ENCODE assay signal across 8 cellular contexts in the genomic region with DNA sequence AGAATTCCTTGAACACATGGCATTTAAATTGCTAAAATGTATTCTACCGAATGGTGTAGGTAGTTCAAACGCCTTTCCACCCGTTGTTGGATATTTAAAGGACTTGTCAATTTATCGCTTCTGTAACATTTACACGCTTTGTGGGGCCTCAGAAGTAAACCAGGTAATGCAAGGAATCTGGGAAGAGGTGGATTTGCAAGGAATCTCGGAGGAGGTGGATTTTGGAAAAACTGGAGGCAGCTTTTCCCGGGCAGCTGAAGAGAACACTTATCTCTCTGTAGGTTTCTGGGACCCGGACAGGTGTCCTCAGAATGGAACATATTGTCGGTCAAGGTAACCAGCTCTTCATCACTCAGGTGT. TPM values are rescaled to one million over a fixed set of nuclear protein-coding genes. Genes with fewer than 3 reads are reported as not detected.
A peak's percentile ranks its signal among the peaks of the same experiment; 100 is the strongest.
DNase-seq lines count a peak whose midpoint lies in the region; ATAC-seq, FAIRE-seq and TF ChIP-seq lines count a peak whose summit lies in the region.

No MANE protein-coding gene starts in this region.

- no peaks in the 10 kb centered on the region for H3K36me3 ChIP-seq in CD4-positive, CD25-positive, alpha-beta regulatory T cell (ENCODE audit: control insufficient read depth, insufficient read depth, low read length)
- H3K36me3 ChIP-seq in OCI-LY1 (ENCODE audit: insufficient read depth, low read length) (no peaks in the 10 kb centered on the region), H1 (ENCODE audit: control insufficient read depth in 2 of 4, insufficient read depth in 4 of 4, low read length in 3 of 4) (no peaks in the 10 kb centered on the region), osteoblast (ENCODE audit: insufficient read depth, low read length) (no peaks in the 10 kb centered on the region)

- no peaks in the 10 kb centered on the region for H3K9me3 Mint-ChIP-seq in CD4-positive, CD25-positive, alpha-beta regulatory T cell

- H3K27me3 Mint-ChIP-seq in CD4-positive, CD25-positive, alpha-beta regulatory T cell = peaks cover 5% of the 10 kb centered on the region

- TF ChIP-seq RAD21 in H1 (IDR thresholded peaks at IDR 0.05 in 1 of 2, conservative IDR thresholded peaks at IDR 0.05 in 1 of 2; ENCODE audit: low read depth in 2 of 2, low read length in 2 of 2) = no peak

- H2BK20ac ChIP-seq in H1 (ENCODE audit: low read length) = no peak overlapping the region

- POLR2A ChIA-PET in H1 (lab: Charles Lee; ENCODE audit: partially characterized antibody) = interaction anchor here (0.8 kb wide), 1 partner anchor 57 kb away, joined by 3 read pairs; no protein-coding TSS in a partner anchor

- H3K9me2 ChIP-seq in OCI-LY1 (ENCODE audit: low read depth, low read length) = no peaks in the 10 kb centered on the region

- CTCF ChIA-PET in H1 (lab: Charles Lee; ENCODE audit: partially characterized antibody) = interaction anchor here (0.6 kb wide), 1 partner anchor 78 kb away, joined by 3 read pairs; no protein-coding TSS in a partner anchor

- peak overlapping the region; percentile 49 for H4K91ac ChIP-seq in H1 (replicated peaks; ENCODE audit: insufficient read length, low read length)

- no peaks in the 10 kb centered on the region for H4K20me1 ChIP-seq in OCI-LY1 (ENCODE audit: insufficient read depth, low read length)
- H4K20me1 ChIP-seq in H1 (replicated peaks in 1 of 2; ENCODE audit: control insufficient read depth in 1 of 2, insufficient read depth in 2 of 2, low read length in 2 of 2) = peaks cover 0 to 6% of the 10 kb centered on the region in 2 experiments
- H4K20me1 ChIP-seq in osteoblast (ENCODE audit: insufficient read depth, low read length) = peaks cover 32% of the 10 kb centered on the region

- H3K27ac Mint-ChIP-seq in CD4-positive, CD25-positive, alpha-beta regulatory T cell = peak overlapping the region in 2 of 3 donors; percentile 91

- H3F3A ChIP-seq in OCI-LY1 (ENCODE audit: insufficient read depth, low read length) = no peaks in the 10 kb centered on the region; the same call in 1 of the 2 replicates

- no peak overlapping the region for H2BK5ac ChIP-seq in H1 (ENCODE audit: low read depth, low read length)

- no peaks in the 10 kb centered on the region for H3K36me3 Mint-ChIP-seq in CD4-positive, CD25-positive, alpha-beta regulatory T cell

- no peak for TF ChIP-seq EP300 in H1 (IDR thresholded peaks at IDR 0.05; ENCODE audit: borderline replicate concordance in 1 of 2, low read depth in 2 of 2, low read length in 2 of 2)

- H2BK120ac ChIP-seq in H1 (replicated peaks; ENCODE audit: low read depth, low read length) = no peak overlapping the region

- peaks cover 13% of the 10 kb centered on the region for H3K4me1 ChIP-seq in CD4-positive, CD25-positive, alpha-beta regulatory T cell (ENCODE audit: control insufficient read depth, insufficient read depth, low read length, poor library complexity, severe bottlenecking)
- H3K4me1 ChIP-seq in OCI-LY1 (ENCODE audit: insufficient read depth, low read length, severe bottlenecking) (peaks cover 13% of the 10 kb centered on the region), H1 (replicated peaks in 1 of 4; ENCODE audit: control insufficient read depth in 3 of 4, insufficient read depth in 4 of 4, low read length in 3 of 4) (no peaks in the 10 kb centered on the region; a peak in 1 of 7 replicates), osteoblast (ENCODE audit: insufficient read depth, low read length) (peaks cover 21% of the 10 kb centered on the region)

- TF ChIP-seq CTCF in OCI-LY1 (IDR thresholded peaks at IDR 0.05; ENCODE audit: low read length) (no peak), H1 (IDR thresholded peaks at IDR 0.05; ENCODE audit: control extremely low read depth in 1 of 3, insufficient read depth in 1 of 3, low read depth in 1 of 3, low read length in 3 of 3) (no peak), osteoblast (IDR thresholded peaks at IDR 0.05; ENCODE audit: extremely low read depth, low read depth, low read length) (no peak)

- no peak overlapping the region for H3K56ac ChIP-seq in H1 (replicated peaks; ENCODE audit: insufficient read length, low read depth, low read length)

- H4K5ac ChIP-seq in H1 (ENCODE audit: insufficient read length, low read depth, low read length) = no peak overlapping the region

- H2AFZ ChIP-seq in OCI-LY1 (ENCODE audit: low read length) = no peak overlapping the region
- H2AFZ ChIP-seq in H1 (ENCODE audit: low read length) = no peak overlapping the region; the same call in 1 of the 2 replicates
- H2AFZ ChIP-seq in osteoblast (ENCODE audit: low read length) = peak overlapping the region; percentile 78

- peaks cover 4% of the 10 kb centered on the region for H3K23me2 ChIP-seq in H1 (ENCODE audit: low read depth, low read length)

- no peaks in the 10 kb centered on the region for H3K9me3 ChIP-seq in CD4-positive, CD25-positive, alpha-beta regulatory T cell (ENCODE audit: control insufficient read depth in 2 of 2, low read length in 2 of 2)
- H3K9me3 ChIP-seq in OCI-LY1 (ENCODE audit: low read length) = no peaks in the 10 kb centered on the region
- H3K9me3 ChIP-seq in H1 (ENCODE audit: insufficient read depth in 2 of 2, low read depth in 1 of 2, low read length in 1 of 2) = no peaks in the 10 kb centered on the region
- no peaks in the 10 kb centered on the region for H3K9me3 ChIP-seq in osteoblast (ENCODE audit: low read depth, low read length)

- H3K4me1 Mint-ChIP-seq in CD4-positive, CD25-positive, alpha-beta regulatory T cell = peaks cover 12 to 34% (median 28%) of the 10 kb centered on the region in 4 donors

- peak overlapping the region; percentile 90 for H3K27ac ChIP-seq in CD4-positive, CD25-positive, alpha-beta regulatory T cell (ENCODE audit: insufficient read depth, low read length, poor library complexity, severe bottlenecking)
- H3K27ac ChIP-seq in OCI-LY1 (ENCODE audit: low read depth, low read length, poor library complexity, severe bottlenecking) (no peak overlapping the region), H1 (ENCODE audit: low read depth, low read length) (no peak overlapping the region), osteoblast (ENCODE audit: low read depth, low read length) (no peak overlapping the region)

- H2AK5ac ChIP-seq in H1 (ENCODE audit: low read depth, low read length) = no peak overlapping the region

- no peak overlapping the region for H3K23ac ChIP-seq in H1 (ENCODE audit: insufficient read length)

- peak overlapping the region; percentile 86 to 94 (median 91) for H3K4me3 Mint-ChIP-seq in CD4-positive, CD25-positive, alpha-beta regulatory T cell

- no peak overlapping the region; the same call in 1 of the 2 replicates for H2BK12ac ChIP-seq in H1 (ENCODE audit: low read depth, low read length)

- WGBS in H1 (ENCODE audit: extremely low coverage in 1 of 2, insufficient coverage in 1 of 2, insufficient read length in 1 of 2, insufficient replicate concordance in 2 of 2, low coverage in 1 of 2, low lambda C conversion rate in 2 of 2, missing lambda C conversion rate in 1 of 2), 2 experiments = 81% methylated on average over 9 of the region's 9 CpGs; no CpG with 5 or more reads in 1 of the 2 experiments

- no peaks in the 10 kb centered on the region for H3K79me2 ChIP-seq in OCI-LY1 (ENCODE audit: insufficient read depth, low read length)
- peaks cover 5 to 38% of the 10 kb centered on the region in 2 experiments; a peak in 3 of 4 replicates for H3K79me2 ChIP-seq in H1 (ENCODE audit: control insufficient read depth in 1 of 2, insufficient read depth in 2 of 2, low read length in 2 of 2)
- H3K79me2 ChIP-seq in osteoblast (ENCODE audit: insufficient read depth, low read length) = peaks cover 37% of the 10 kb centered on the region

- peak in 1 of 3 donors; percentile 8 for DNase-seq in CD4-positive, CD25-positive, alpha-beta regulatory T cell
- DNase-seq in H1 (ENCODE audit: low read depth in 1 of 2, low spot score in 2 of 2) (no peak), osteoblast (ENCODE audit: insufficient read length, low spot score, missing footprints) (no peak), superior temporal gyrus (ENCODE audit: extremely low spot score) (no peak)
- DNase-seq in NK-92 treated with Interleukin-12 subunit alpha and Interleukin-12 subunit beta, amount 100 ng/mL, for 24 hours (lab: John Stamatoyannopoulos, UW) = no peak

- no peaks in the 10 kb centered on the region; the same call in 1 of the 2 replicates for H3K79me1 ChIP-seq in H1 (ENCODE audit: low read depth, low read length)

- H4K8ac ChIP-seq in H1 (ENCODE audit: extremely low read depth, insufficient read depth, low read length) = peak overlapping the region; percentile 76

- peak overlapping the region; percentile 51; the same call in 1 of the 2 replicates for H3K18ac ChIP-seq in H1 (ENCODE audit: extremely low read depth, low read length)

- no peak overlapping the region for H3K14ac ChIP-seq in H1 (ENCODE audit: insufficient read length)

- no peak for TF ChIP-seq POLR2A in H1 (IDR thresholded peaks at IDR 0.05; ENCODE audit: control extremely low read depth in 1 of 2, low read depth in 2 of 2, low read length in 2 of 2)

- H3K9ac ChIP-seq in OCI-LY1 (ENCODE audit: low read length) = peak overlapping the region; percentile 7; the same call in 1 of the 2 replicates
- H3K9ac ChIP-seq in H1 (replicated peaks in 1 of 4; ENCODE audit: extremely low read depth in 1 of 4, low read depth in 3 of 4, low read length in 3 of 4) = no peak overlapping the region

- no peak overlapping the region for H3K4ac ChIP-seq in H1 (replicated peaks; ENCODE audit: insufficient read length, low read depth, low read length)

- ATAC-seq in CD4-positive, CD25-positive, alpha-beta regulatory T cell (ENCODE audit: low read depth in 2 of 2) = no peak
- ATAC-seq in HG03354 (IDR thresholded peaks at IDR 0.05; ENCODE audit: poor library complexity, severe bottlenecking, unreplicated experiment) = no peak
- no peak for ATAC-seq in HG03565 (IDR thresholded peaks at IDR 0.05; ENCODE audit: unreplicated experiment)

- H2BK15ac ChIP-seq in H1 (ENCODE audit: low read length) = no peak overlapping the region

- FAIRE-seq in H1 (lab: Jason Lieb, UNC) = no peak

- no peaks in the 10 kb centered on the region for H3K27me3 ChIP-seq in CD4-positive, CD25-positive, alpha-beta regulatory T cell (ENCODE audit: control insufficient read depth, insufficient read depth, low read length)
- H3K27me3 ChIP-seq in OCI-LY1 (ENCODE audit: insufficient read depth, low read length) (no peaks in the 10 kb centered on the region), H1 (replicated peaks in 1 of 4; ENCODE audit: control insufficient read depth in 3 of 4, extremely low read depth in 1 of 4, insufficient read depth in 3 of 4, low read length in 3 of 4) (no peaks in the 10 kb centered on the region), osteoblast (ENCODE audit: insufficient read depth, low read length) (peaks cover 4% of the 10 kb centered on the region)

- peak overlapping the region; percentile 6 for H3K4me3 ChIP-seq in CD4-positive, CD25-positive, alpha-beta regulatory T cell (ENCODE audit: low read depth, low read length)
- H3K4me3 ChIP-seq in OCI-LY1 (ENCODE audit: low read depth, low read length, poor library complexity, severe bottlenecking) (peak overlapping the region; percentile 92), H1 (ENCODE audit: extremely low read depth in 1 of 4, insufficient read depth in 2 of 4, low read depth in 3 of 4, low read length in 4 of 4) (peak overlapping the region in 1 of 4 experiments; percentile 35; a peak in 2 of 8 replicates), osteoblast (ENCODE audit: insufficient read depth, low read length) (peak overlapping the region; percentile 88)

- peak overlapping the region; percentile 54 for H3K4me2 ChIP-seq in OCI-LY1 (ENCODE audit: low read length)
- H3K4me2 ChIP-seq in H1 (ENCODE audit: insufficient read depth in 1 of 2, low read depth in 2 of 2, low read length in 2 of 2) = peak overlapping the region; percentile 40 to 47
- peak overlapping the region; percentile 77 for H3K4me2 ChIP-seq in osteoblast (ENCODE audit: insufficient read depth, low read length)

RNA-seq across cellular contexts. Expression of gene MAPK8, which starts 0.6 kb away (rescaled TPM):
- total RNA-seq in CD4-positive, CD25-positive, alpha-beta regulatory T cell = 34.5 TPM
- 10 to 100 TPM; 19.8 to 26.1 (median 22.7) TPM for polyA plus RNA-seq in CD4-positive, CD25-positive, alpha-beta regulatory T cell
- total RNA-seq in H1 (2021; fragmentation: NEBNext Ultra II Directional; extraction: Animal tissue kit (Norgen Biotek cat#: 25700)) = 70.7 and 71.3 TPM in 2 replicates
- polyA plus RNA-seq in H1 (2011; rRNA removed) = 18.2 and 23.3 TPM in 2 replicates
- 37.2 TPM for polyA plus RNA-seq in H1 (2011; cell fraction: cytosol; rRNA removed)
- polyA plus RNA-seq in H1 (2011; cell fraction: nucleus; rRNA removed) = 18.9 TPM
- polyA plus RNA-seq in H1 (2012, experiment 1 of 2) = 28.3 to 57.0 TPM (median 38.8 TPM) in 4 replicates
- 9.5 TPM for polyA plus RNA-seq in H1 (2012, experiment 2 of 2)
- 32.7 TPM for polyA plus RNA-seq in H1 (2013, experiment 1 of 2)
- polyA plus RNA-seq in H1 (2013, experiment 2 of 2) = 32.6 TPM
- 34.0 and 85.2 TPM in 2 replicates for polyA minus RNA-seq in H1 (2011; rRNA and poly(A)+ RNA removed)
- 27.7 TPM for polyA minus RNA-seq in H1 (2011; cell fraction: cytosol; rRNA and poly(A)+ RNA removed)
- polyA minus RNA-seq in H1 (2011; cell fraction: nucleus; rRNA and poly(A)+ RNA removed) = 58.3 TPM
- total RNA-seq in osteoblast = 55.7 and 57.8 TPM in 2 replicates

RNA-seq across cellular contexts. Expression of gene FRMPD2, which starts 31.4 kb away (rescaled TPM):
- total RNA-seq in CD4-positive, CD25-positive, alpha-beta regulatory T cell = not detected
- not detected for polyA plus RNA-seq in CD4-positive, CD25-positive, alpha-beta regulatory T cell
- total RNA-seq in H1 (2021; fragmentation: NEBNext Ultra II Directional; extraction: Animal tissue kit (Norgen Biotek cat#: 25700)) = 0.07 and 0.10 TPM in 2 replicates
- polyA plus RNA-seq in H1 (2011; rRNA removed) = 0.20 and 0.47 TPM in 2 replicates
- polyA plus RNA-seq in H1 (2011; cell fraction: cytosol; rRNA removed) = 0.26 TPM
- polyA plus RNA-seq in H1 (2011; cell fraction: nucleus; rRNA removed) = 1.1 TPM
- 0.13 to 0.32 TPM (median 0.25 TPM) in 4 replicates for polyA plus RNA-seq in H1 (2012, experiment 1 of 2)
- polyA plus RNA-seq in H1 (2012, experiment 2 of 2) = not detected
- polyA plus RNA-seq in H1 (2013, experiment 1 of 2) = 0.06 TPM
- polyA plus RNA-seq in H1 (2013, experiment 2 of 2) = 0.06 TPM
- 2.2 and 2.8 TPM in 2 replicates for polyA minus RNA-seq in H1 (2011; rRNA and poly(A)+ RNA removed)
- polyA minus RNA-seq in H1 (2011; cell fraction: cytosol; rRNA and poly(A)+ RNA removed) = 0.81 TPM
- 6.4 TPM for polyA minus RNA-seq in H1 (2011; cell fraction: nucleus; rRNA and poly(A)+ RNA removed)
- 0.59 TPM in 1 of 2 replicates, not detected in the other for total RNA-seq in osteoblast
